ENCODE assay signal across 17 cellular contexts in genomic region chr14:31987691-31988090, GRCh38.
DNase-seq lines count a peak whose midpoint lies in the region; ATAC-seq, FAIRE-seq and TF ChIP-seq lines count a peak whose summit lies in the region.
"Had no signal": no experiment of that assay in that cellular context is flagged by ENCODE, and none has a peak within 500 bp of the region (broad histone marks: within the 10 kb centered on the region; RNA-seq: fewer than 3 reads in every experiment).

No MANE protein-coding gene starts in this region.

- DNase-seq in HepG2 (ENCODE audit: low spot score): no peak
- DNase-seq in right lobe of liver: no peak
- DNase-seq in progenitor cell of endocrine pancreas (ENCODE audit: low spot score, unreplicated experiment): no peak
- no peak for DNase-seq in COLO829 (ENCODE audit: low spot score)
- DNase-seq: 8988T; Calu3; CD4-positive, alpha-beta memory T cell; DMS79 treated with DMSO at 0.1 percent for 48 hours; GF-D8 had no signal

- FAIRE-seq in HepG2 (lab: Jason Lieb, UNC): no peak
- FAIRE-seq: GM12878, H1 had no signal

- no peak overlapping the region for H3K4me3 ChIP-seq in HepG2 (replicated peaks in 1 of 3; ENCODE audit: insufficient read depth in 1 of 3, low read depth in 2 of 3, low read length in 3 of 3)
- no peak overlapping the region for H3K4me3 ChIP-seq in right lobe of liver
- H3K4me3 ChIP-seq: BLaER1, GM12878, HAP-1 had no signal

- H2AFZ ChIP-seq in HepG2 (ENCODE audit: low read length): no peak overlapping the region

- no peaks in the 10 kb centered on the region for H4K20me1 ChIP-seq in HepG2 (ENCODE audit: insufficient read depth, low read length)
- H4K20me1 ChIP-seq: BLaER1 had no signal

- H3K9me3 Mint-ChIP-seq in nephron: peaks cover 36% of the 10 kb centered on the region
- H3K9me3 Mint-ChIP-seq in progenitor cell of endocrine pancreas (ENCODE audit: low read depth): peaks cover 19% of the 10 kb centered on the region

- no peak for ATAC-seq in HepG2
- no peak for ATAC-seq in right lobe of liver
- ATAC-seq in HG02840 (IDR thresholded peaks at IDR 0.05; ENCODE audit: low FRiP score, unreplicated experiment): no peak
- ATAC-seq in HG02610 (IDR thresholded peaks at IDR 0.05; ENCODE audit: unreplicated experiment): no peak
- ATAC-seq: GM12878 had no signal

- H3K4me2 ChIP-seq in HepG2 (ENCODE audit: low read depth, low read length): no peak overlapping the region
- H3K4me2 ChIP-seq: BLaER1 had no signal

- BruUV-seq in HepG2 (replicated peaks; lab: Mats Ljungman, UMichigan): no TSS peak

- intact Hi-C loops in HepG2 (cut with micrococcal nuclease; ENCODE audit: unreplicated experiment): loop anchor here (5.0 kb wide), 1 partner anchor 740 kb away; no protein-coding TSS in a partner anchor
- intact Hi-C loops in right lobe of liver (cut with DNase I): no loop called here

- POLR2A ChIA-PET in HepG2 (lab: Yijun Ruan, JAX): no interaction called here

- H3K9ac ChIP-seq in HepG2 (ENCODE audit: insufficient read depth, low read depth, low read length): no peak overlapping the region
- H3K9ac ChIP-seq: BLaER1 had no signal

- H3K27ac Mint-ChIP-seq in nephron: peak overlapping the region in 2 of 3 experiments; percentile 35 to 38
- peak overlapping the region; percentile 80 for H3K27ac Mint-ChIP-seq in progenitor cell of endocrine pancreas
- H3K27ac Mint-ChIP-seq: CD14-positive monocyte had no signal

- H3K36me3 Mint-ChIP-seq in nephron (ENCODE audit: low read depth) (peaks cover 25% of the 10 kb centered on the region), progenitor cell of endocrine pancreas (ENCODE audit: insufficient read depth) (peaks cover 3% of the 10 kb centered on the region)
- H3K36me3 Mint-ChIP-seq: CD14-positive monocyte had no signal

- H3K27me3 ChIP-seq in HepG2 (ENCODE audit: control insufficient read depth in 1 of 2, insufficient read depth in 2 of 2, low read length in 2 of 2) (peaks cover 0 to 8% of the 10 kb centered on the region in 2 experiments; a peak in 2 of 5 replicates), right lobe of liver (no peaks in the 10 kb centered on the region)
- H3K27me3 ChIP-seq: BLaER1 had no signal

- H3K4me1 ChIP-seq in HepG2 (ENCODE audit: insufficient read depth, low read length): peaks cover 24% of the 10 kb centered on the region
- no peaks in the 10 kb centered on the region for H3K4me1 ChIP-seq in right lobe of liver

- peaks cover 46% of the 10 kb centered on the region for H3K4me1 Mint-ChIP-seq in nephron
- peaks cover 22% of the 10 kb centered on the region for H3K4me1 Mint-ChIP-seq in progenitor cell of endocrine pancreas (ENCODE audit: low read depth)
- H3K4me1 Mint-ChIP-seq: CD14-positive monocyte; CD4-positive, alpha-beta memory T cell had no signal

- TF ChIP-seq CTCF in HepG2 (CRISPR knock-in tag; IDR thresholded peaks at IDR 0.05): no peak
- no peak for TF ChIP-seq CTCF in right lobe of liver (IDR thresholded peaks at IDR 0.05)
- TF ChIP-seq CTCF in nephron (IDR thresholded peaks at IDR 0.05; ENCODE audit: unreplicated experiment in 3 of 3): no peak
- no peak for TF ChIP-seq CTCF in progenitor cell of endocrine pancreas (IDR thresholded peaks at IDR 0.05; ENCODE audit: unreplicated experiment)

- CTCF ChIA-PET in HepG2 (lab: Yijun Ruan, JAX; ENCODE audit: low intra/inter-chr PET ratio, low total read pairs): no interaction called here

- no peak for TF ChIP-seq RAD21 in HepG2 (CRISPR knock-in tag; IDR thresholded peaks at IDR 0.05)

- TF ChIP-seq EP300 in HepG2 (IDR thresholded peaks at IDR 0.05; ENCODE audit: low read depth in 2 of 2, low read length in 2 of 2): no peak
- TF ChIP-seq EP300 in HepG2 (CRISPR knock-in tag; IDR thresholded peaks at IDR 0.05; ENCODE audit: borderline replicate concordance): 0 out of 2 replicates have a peak, but pooled peaks have one; percentile 33

- TF ChIP-seq POLR2A in HepG2 (IDR thresholded peaks at IDR 0.05; ENCODE audit: insufficient read depth in 1 of 2, low read depth in 2 of 2, low read length in 2 of 2): no peak
- no peak for TF ChIP-seq POLR2A in right lobe of liver (IDR thresholded peaks at IDR 0.05)

- H3K4me3 Mint-ChIP-seq in nephron: no peak overlapping the region
- no peak overlapping the region for H3K4me3 Mint-ChIP-seq in progenitor cell of endocrine pancreas (ENCODE audit: low read depth)
- H3K4me3 Mint-ChIP-seq: CD14-positive monocyte; CD4-positive, alpha-beta memory T cell had no signal

- WGBS in HepG2 (ENCODE audit: low lambda C conversion rate): 43% methylated on average over 1 of the region's 1 CpG
- 100% methylated on average over 1 of the region's 1 CpG for WGBS in right lobe of liver (ENCODE audit: insufficient coverage, low coverage, low lambda C conversion rate, missing lambda C conversion rate)

- H3K9me3 ChIP-seq in HepG2 (ENCODE audit: low read length): peaks cover 5% of the 10 kb centered on the region
- H3K9me3 ChIP-seq in right lobe of liver: peaks cover 0 to 3% (median 0%) of the 10 kb centered on the region in 4 donors
- H3K9me3 ChIP-seq: HAP-1 had no signal

- no peaks in the 10 kb centered on the region for H3K79me2 ChIP-seq in HepG2 (ENCODE audit: insufficient read depth, low read length)

- in situ Hi-C loops in HepG2 (cut with HindIII; ENCODE audit: extremely low pct_ligation_motif_present, low pct_unique_long_range_greater_than_20kb): no loop called here

- H3K36me3 ChIP-seq in HepG2 (replicated peaks in 1 of 2; ENCODE audit: control insufficient read depth in 1 of 2, insufficient read depth in 2 of 2, low read length in 2 of 2): no peaks in the 10 kb centered on the region
- H3K36me3 ChIP-seq in right lobe of liver: no peaks in the 10 kb centered on the region
- H3K36me3 ChIP-seq: BLaER1, HAP-1 had no signal

- H3K27ac ChIP-seq in HepG2 (ENCODE audit: extremely low read length, insufficient read depth, low read length) (no peak overlapping the region), right lobe of liver (no peak overlapping the region)
- H3K27ac ChIP-seq: BLaER1 had no signal

- H3K27me3 Mint-ChIP-seq in nephron (ENCODE audit: low read depth) (no peaks in the 10 kb centered on the region), progenitor cell of endocrine pancreas (no peaks in the 10 kb centered on the region)

TF ChIP-seq in HepG2, 621 proteins besides CTCF, POLR2A, EP300 and RAD21:
- no peak for TF ChIP-seq ZNF558 (CRISPR knock-in tag; IDR thresholded peaks at IDR 0.05; ENCODE audit: borderline replicate concordance)
